Comparison of ENCODE assay signal across 40 cellular contexts in the genomic region with DNA sequence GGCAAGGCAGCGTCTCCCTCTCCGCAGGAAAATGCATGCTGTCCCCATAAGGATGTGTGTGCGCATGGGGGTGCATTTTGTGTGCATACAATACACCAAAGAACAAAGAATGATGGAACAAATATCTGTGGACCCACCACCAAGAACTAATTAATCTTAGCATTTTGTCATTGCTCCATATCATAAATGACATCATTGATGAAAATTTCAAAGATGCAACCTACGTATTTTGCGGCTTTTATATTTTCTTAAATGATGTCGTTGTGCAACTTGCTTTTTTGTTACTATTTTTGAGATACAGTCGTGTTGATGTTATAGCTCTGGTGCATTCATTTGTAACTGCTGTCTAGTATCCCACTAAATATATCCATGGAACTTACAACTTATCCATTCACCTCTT.
"Had no signal": no experiment of that assay in that cellular context is flagged by ENCODE, and none has a peak within 500 bp of the region (broad histone marks: within the 10 kb centered on the region; RNA-seq: fewer than 3 reads in every experiment).

No MANE protein-coding gene starts in this region.

- H3K4me3 ChIP-seq: adrenal gland, ascending aorta, body of pancreas, breast epithelium, cardiac muscle cell had no signal

- H3K27me3 Mint-ChIP-seq: activated naive CD4-positive, alpha-beta T cell treated with anti-CD3 and anti-CD28 coated beads, Interleukin-2, amount 10 ng/mL, durations not matched to agents 7 days and 5 days; activated naive CD4-positive, alpha-beta T cell treated with anti-CD3 and anti-CD28 coated beads, Interleukin-2, amount 50 U/mL, for 24 hours; activated naive CD8-positive, alpha-beta T cell; activated naive CD8-positive, alpha-beta T cell treated with anti-CD3 and anti-CD28 coated beads for 36 hours; activated naive CD8-positive, alpha-beta T cell treated with anti-CD3 and anti-CD28 coated beads, Interleukin-2, amount 10 ng/mL, durations not matched to agents 7 days and 5 days; activated naive CD8-positive, alpha-beta T cell treated with anti-CD3 and anti-CD28 coated beads, Interleukin-2, amount 50 U/mL, for 24 hours; activated T-cell treated with anti-CD3 and anti-CD28 coated beads, Interleukin-2, amount 50 U/mL, for 24 hours; activated T-helper 17 cell treated with anti-CD3 and anti-CD28 coated beads, Interleukin-2, amount 50 U/mL, for 72 hours; central memory CD8-positive, alpha-beta T cell had no signal

- ATAC-seq: activated naive CD4-positive, alpha-beta T cell treated with anti-CD3 and anti-CD28 coated beads, Interleukin-2, amount 50 U/mL, for 72 hours; activated naive CD8-positive, alpha-beta T cell treated with anti-CD3 and anti-CD28 coated beads, Interleukin-2, amount 50 U/mL, for 24 hours; activated T-cell treated with anti-CD3 and anti-CD28 coated beads, Interleukin-2, amount 50 U/mL, for 4 hours; activated T-cell treated with anti-CD3 and anti-CD28 coated beads, Interleukin-2, amount 50 U/mL, for 72 hours; activated T-helper 17 cell treated with anti-CD3 and anti-CD28 coated beads, Interleukin-2, amount 50 U/mL, for 72 hours; body of pancreas had no signal

- H3K27ac ChIP-seq: adrenal gland, ascending aorta, body of pancreas, brain microvascular endothelial cell, breast epithelium, cardiac muscle cell had no signal

- H3K9me3 Mint-ChIP-seq: activated naive CD4-positive, alpha-beta T cell treated with anti-CD3 and anti-CD28 coated beads for 36 hours; activated naive CD4-positive, alpha-beta T cell treated with anti-CD3 and anti-CD28 coated beads, Interleukin-2, amount 10 ng/mL, durations not matched to agents 7 days and 5 days; activated naive CD4-positive, alpha-beta T cell treated with anti-CD3 and anti-CD28 coated beads, Interleukin-2, amount 50 U/mL, for 24 hours; activated naive CD4-positive, alpha-beta T cell treated with anti-CD3 and anti-CD28 coated beads, Interleukin-2, amount 50 U/mL, for 72 hours; activated naive CD8-positive, alpha-beta T cell treated with anti-CD3 and anti-CD28 coated beads for 36 hours; activated naive CD8-positive, alpha-beta T cell treated with anti-CD3 and anti-CD28 coated beads, Interleukin-2, amount 10 ng/mL, durations not matched to agents 7 days and 5 days; activated naive CD8-positive, alpha-beta T cell treated with anti-CD3 and anti-CD28 coated beads, Interleukin-2, amount 50 U/mL, for 24 hours; activated T-cell treated with anti-CD3 and anti-CD28 coated beads, Interleukin-2, amount 50 U/mL, for 24 hours; activated T-cell treated with anti-CD3 and anti-CD28 coated beads, Interleukin-2, amount 50 U/mL, for 4 hours; activated T-cell treated with anti-CD3 and anti-CD28 coated beads, Interleukin-2, amount 50 U/mL, for 72 hours; activated T-helper 1 cell treated with anti-CD3 and anti-CD28 coated beads, Interleukin-12 subunit alpha, Interleukin-12 subunit beta, Interleukin-2, Interleukin-4 antibody, amounts not matched to agents 30 ng/mL and 10 ng/mL and 1 ng/mL, durations not matched to agents 14 hours and 24 hours and 36 hours; activated T-helper 17 cell treated with anti-CD3 and anti-CD28 coated beads, Interleukin-2, amount 50 U/mL, for 72 hours; activated T-helper 2 cell treated with anti-CD3 and anti-CD28 coated beads, Interferon-gamma antibody, Interleukin-2, Interleukin-4, amounts not matched to agents 10 μg/mL and 5 μg/mL and 100 μg/mL, durations not matched to agents 14 hours and 24 hours and 36 hours; brain; central memory CD8-positive, alpha-beta T cell had no signal

- H3K36me3 ChIP-seq: breast epithelium, cardiac muscle cell had no signal

- H3K4me1 ChIP-seq: adrenal gland, ascending aorta, body of pancreas, breast epithelium had no signal

- H3K27me3 ChIP-seq: adrenal gland, ascending aorta, body of pancreas, brain microvascular endothelial cell, breast epithelium, cardiac muscle cell had no signal

- H3K4me3 Mint-ChIP-seq: activated naive CD4-positive, alpha-beta T cell treated with anti-CD3 and anti-CD28 coated beads for 36 hours; activated naive CD4-positive, alpha-beta T cell treated with anti-CD3 and anti-CD28 coated beads, Interleukin-2, amount 10 ng/mL, durations not matched to agents 7 days and 5 days; activated naive CD4-positive, alpha-beta T cell treated with anti-CD3 and anti-CD28 coated beads, Interleukin-2, amount 50 U/mL, for 24 hours; activated naive CD8-positive, alpha-beta T cell; activated naive CD8-positive, alpha-beta T cell treated with anti-CD3 and anti-CD28 coated beads for 36 hours; activated naive CD8-positive, alpha-beta T cell treated with anti-CD3 and anti-CD28 coated beads, Interleukin-2, amount 10 ng/mL, durations not matched to agents 7 days and 5 days; activated naive CD8-positive, alpha-beta T cell treated with anti-CD3 and anti-CD28 coated beads, Interleukin-2, amount 50 U/mL, for 24 hours; activated T-cell treated with anti-CD3 and anti-CD28 coated beads, Interleukin-2, amount 50 U/mL, for 24 hours; activated T-cell treated with anti-CD3 and anti-CD28 coated beads, Interleukin-2, amount 50 U/mL, for 4 hours; activated T-cell treated with anti-CD3 and anti-CD28 coated beads, Interleukin-2, amount 50 U/mL, for 72 hours; activated T-helper 1 cell treated with anti-CD3 and anti-CD28 coated beads, Interleukin-12 subunit alpha, Interleukin-12 subunit beta, Interleukin-2, Interleukin-4 antibody, amounts not matched to agents 30 ng/mL and 10 ng/mL and 1 ng/mL, durations not matched to agents 14 hours and 24 hours and 36 hours; activated T-helper 17 cell treated with anti-CD3 and anti-CD28 coated beads, Interleukin-2, amount 50 U/mL, for 72 hours; brain; central memory CD8-positive, alpha-beta T cell had no signal

- H3K4me1 Mint-ChIP-seq: activated naive CD4-positive, alpha-beta T cell treated with anti-CD3 and anti-CD28 coated beads, Interleukin-2, amount 50 U/mL, for 24 hours; activated naive CD8-positive, alpha-beta T cell treated with anti-CD3 and anti-CD28 coated beads for 36 hours; activated naive CD8-positive, alpha-beta T cell treated with anti-CD3 and anti-CD28 coated beads, Interleukin-2, amount 50 U/mL, for 24 hours; activated T-helper 17 cell treated with anti-CD3 and anti-CD28 coated beads, Interleukin-2, amount 50 U/mL, for 72 hours; brain; central memory CD8-positive, alpha-beta T cell had no signal

- FAIRE-seq: astrocyte, bronchial epithelial cell had no signal

- DNase-seq: activated effector memory CD4-positive, alpha-beta T cell treated with anti-CD3 and anti-CD28 coated beads, Interleukin-2, amount 50 U/mL, for 16 hours; activated effector memory CD4-positive, alpha-beta T cell treated with Interleukin-2 at 50 U/mL for 16 hours; activated gamma-delta T cell; activated gamma-delta T cell treated with Interleukin-2 at 50 U/mL for 16 hours; activated naive CD4-positive, alpha-beta T cell; activated naive CD4-positive, alpha-beta T cell treated with anti-CD3 and anti-CD28 coated beads for 36 hours; activated naive CD4-positive, alpha-beta T cell treated with anti-CD3 and anti-CD28 coated beads, Interleukin-2, amount 10 ng/mL, durations not matched to agents 7 days and 5 days; activated naive CD4-positive, alpha-beta T cell treated with anti-CD3 and anti-CD28 coated beads, Interleukin-2, amount 50 U/mL, for 16 hours; activated naive CD4-positive, alpha-beta T cell treated with Interleukin-2 at 50 U/mL for 16 hours; activated naive CD8-positive, alpha-beta T cell treated with anti-CD3 and anti-CD28 coated beads for 36 hours; activated naive CD8-positive, alpha-beta T cell treated with anti-CD3 and anti-CD28 coated beads, Interleukin-2, amount 10 ng/mL, durations not matched to agents 7 days and 5 days; activated naive CD8-positive, alpha-beta T cell treated with anti-CD3 and anti-CD28 coated beads, Interleukin-2, amount 50 U/mL, for 24 hours; activated T-cell treated with anti-CD3 and anti-CD28 coated beads, Interleukin-2, amount 50 U/mL, for 1 hour; activated T-cell treated with anti-CD3 and anti-CD28 coated beads, Interleukin-2, amount 50 U/mL, for 24 hours; activated T-cell treated with anti-CD3 and anti-CD28 coated beads, Interleukin-2, amount 50 U/mL, for 4 hours; activated T-cell treated with anti-CD3 and anti-CD28 coated beads, Interleukin-2, amount 50 U/mL, for 48 hours; activated T-cell treated with anti-CD3 and anti-CD28 coated beads, Interleukin-2, amount 50 U/mL, for 72 hours; adrenal gland; amniotic stem cell; amygdala; anterior cingulate cortex; aorta; body of pancreas; brain microvascular endothelial cell; caudate nucleus; central memory CD4-positive, alpha-beta T cell; cerebellar nuclear complex had no signal

- H3K27ac Mint-ChIP-seq: activated naive CD4-positive, alpha-beta T cell treated with anti-CD3 and anti-CD28 coated beads for 36 hours; activated naive CD4-positive, alpha-beta T cell treated with anti-CD3 and anti-CD28 coated beads, Interleukin-2, amount 10 ng/mL, durations not matched to agents 7 days and 5 days; activated naive CD4-positive, alpha-beta T cell treated with anti-CD3 and anti-CD28 coated beads, Interleukin-2, amount 50 U/mL, for 24 hours; activated naive CD8-positive, alpha-beta T cell; activated naive CD8-positive, alpha-beta T cell treated with anti-CD3 and anti-CD28 coated beads for 36 hours; activated naive CD8-positive, alpha-beta T cell treated with anti-CD3 and anti-CD28 coated beads, Interleukin-2, amount 10 ng/mL, durations not matched to agents 7 days and 5 days; activated naive CD8-positive, alpha-beta T cell treated with anti-CD3 and anti-CD28 coated beads, Interleukin-2, amount 50 U/mL, for 24 hours; activated T-cell treated with anti-CD3 and anti-CD28 coated beads, Interleukin-2, amount 50 U/mL, for 24 hours; activated T-cell treated with anti-CD3 and anti-CD28 coated beads, Interleukin-2, amount 50 U/mL, for 72 hours; activated T-helper 1 cell treated with anti-CD3 and anti-CD28 coated beads, Interleukin-12 subunit alpha, Interleukin-12 subunit beta, Interleukin-2, Interleukin-4 antibody, amounts not matched to agents 30 ng/mL and 10 ng/mL and 1 ng/mL, durations not matched to agents 14 hours and 24 hours and 36 hours; activated T-helper 17 cell treated with anti-CD3 and anti-CD28 coated beads, Interleukin-2, amount 50 U/mL, for 72 hours; activated T-helper 2 cell treated with anti-CD3 and anti-CD28 coated beads, Interferon-gamma antibody, Interleukin-2, Interleukin-4, amounts not matched to agents 10 μg/mL and 5 μg/mL and 100 μg/mL, durations not matched to agents 14 hours and 24 hours and 36 hours; brain had no signal

- H3K9me3 ChIP-seq: adrenal gland, ascending aorta, body of pancreas, breast epithelium had no signal
